Comparison of ENCODE assay signal across 14 cellular contexts in the genomic region with DNA sequence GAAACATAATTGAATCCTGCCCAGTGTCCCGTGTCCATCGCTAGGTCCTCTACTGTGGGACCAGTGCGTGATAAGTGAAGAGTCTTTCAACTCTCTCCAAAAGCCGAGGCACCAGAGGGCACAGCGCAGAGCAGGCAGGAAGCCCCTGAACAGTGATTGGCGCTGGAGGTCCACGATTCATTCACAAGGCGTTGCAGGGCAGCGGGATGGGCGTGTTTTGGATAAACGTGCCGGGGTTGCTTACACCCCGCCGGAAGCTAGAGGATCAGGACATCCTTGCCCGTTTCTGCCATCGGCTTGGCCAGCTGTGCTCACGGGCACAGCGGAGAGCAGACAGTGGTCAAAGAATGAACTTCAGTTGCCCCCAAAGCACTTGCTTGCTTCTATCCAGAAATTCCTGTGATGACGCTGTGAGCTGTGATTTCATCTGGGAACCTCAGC.
DNase-seq lines count a peak whose midpoint lies in the region; TF ChIP-seq lines count a peak whose summit lies in the region.
"Had no signal": no experiment of that assay in that cellular context is flagged by ENCODE, and none has a peak within 500 bp of the region (broad histone marks: within the 10 kb centered on the region; RNA-seq: fewer than 3 reads in every experiment).

No MANE protein-coding gene starts in this region.

- DNase-seq in ELF-1 (ENCODE audit: low read depth, low spot score) = peak; percentile 17
- DNase-seq in M059J (ENCODE audit: low read depth) = peak; percentile 3
- no peak for DNase-seq in brain microvascular endothelial cell
- DNase-seq in trophoblast cell = no peak
- DNase-seq in DMS153 (lab: John Stamatoyannopoulos, UW) = no peak
- DNase-seq in tibial nerve (ENCODE audit: low spot score in 2 of 2) = no peak
- no peak for DNase-seq in activated CD4-positive, alpha-beta T cell treated with anti-CD3 and anti-CD28 coated beads, Interleukin-2, amount 50 U/mL, for 4 hours
- no peak for DNase-seq in dorsolateral prefrontal cortex
- DNase-seq: BE2C; caudate nucleus; NCI-H187 treated with DMSO at 0.1 percent for 48 hours; Right ventricle myocardium superior; stimulated activated CD4-positive, alpha-beta T cell treated with anti-CD3 and anti-CD28 coated beads, Interleukin-2, amount 100 ng/mL, for 48 hours had no signal

- H3K79me2 ChIP-seq in trophoblast cell (ENCODE audit: control insufficient read depth, insufficient read depth, low read length, poor library complexity) = no peaks in the 10 kb centered on the region
- H3K79me2 ChIP-seq: parathyroid adenoma had no signal

- peak overlapping the region; percentile 41 for H3K4me3 ChIP-seq in brain microvascular endothelial cell (ENCODE audit: low read depth, low read length)
- no peak overlapping the region for H3K4me3 ChIP-seq in trophoblast cell (ENCODE audit: low read depth, low read length)
- H3K4me3 ChIP-seq in tibial nerve = no peak overlapping the region
- no peak overlapping the region for H3K4me3 ChIP-seq in dorsolateral prefrontal cortex

- H4K91ac ChIP-seq in trophoblast cell (ENCODE audit: low read depth, low read length) = no peak overlapping the region

- H3K27me3 ChIP-seq in brain microvascular endothelial cell (replicated peaks) = no peaks in the 10 kb centered on the region
- no peaks in the 10 kb centered on the region for H3K27me3 ChIP-seq in trophoblast cell (ENCODE audit: insufficient read depth, low read length)
- H3K27me3 ChIP-seq in tibial nerve = peaks cover 0 to 6% of the 10 kb centered on the region in 2 donors
- H3K27me3 ChIP-seq in dorsolateral prefrontal cortex = peaks cover 0 to 13% (median 0%) of the 10 kb centered on the region in 45 donors
- H3K27me3 ChIP-seq: BE2C had no signal

- no peaks in the 10 kb centered on the region for H3K9me3 ChIP-seq in trophoblast cell (ENCODE audit: insufficient read depth, low read depth, low read length)
- no peaks in the 10 kb centered on the region for H3K9me3 ChIP-seq in tibial nerve
- H3K9me3 ChIP-seq: BE2C had no signal

- TF ChIP-seq POLR2A in tibial nerve (IDR thresholded peaks at IDR 0.05) = no peak

- no peak overlapping the region for H2AFZ ChIP-seq in trophoblast cell (ENCODE audit: insufficient read depth, low read length, poor library complexity)
- H2AFZ ChIP-seq: parathyroid adenoma had no signal

- TF ChIP-seq EP300 in tibial nerve (IDR thresholded peaks at IDR 0.05) = no peak

- intact Hi-C loops in dorsolateral prefrontal cortex (cut with DNase I) = no loop called here

- H4K8ac ChIP-seq in trophoblast cell (ENCODE audit: low read depth, low read length) = no peak overlapping the region

- H3K27ac ChIP-seq in brain microvascular endothelial cell (peak overlapping the region; percentile 54), trophoblast cell (ENCODE audit: low read depth, low read length) (peak overlapping the region; percentile 27), tibial nerve (no peak overlapping the region), dorsolateral prefrontal cortex (no peak overlapping the region)
- H3K27ac ChIP-seq: parathyroid adenoma had no signal

- H3K36me3 ChIP-seq in brain microvascular endothelial cell (replicated peaks) (no peaks in the 10 kb centered on the region), trophoblast cell (ENCODE audit: control insufficient read depth in 1 of 2, insufficient read depth in 2 of 2, low read length in 2 of 2) (no peaks in the 10 kb centered on the region), tibial nerve (no peaks in the 10 kb centered on the region)
- H3K36me3 ChIP-seq: BE2C had no signal

- no peak overlapping the region for H3K4ac ChIP-seq in trophoblast cell (ENCODE audit: low read depth, low read length)

- WGBS in trophoblast cell (ENCODE audit: extremely low coverage, insufficient coverage, insufficient read length) = no CpG with 5 or more reads among the region's 19 CpGs
- WGBS in tibial nerve, 2 donors = 91 to 93% methylated on average over 19 of the region's 19 CpGs

- TF ChIP-seq CTCF in brain microvascular endothelial cell (IDR thresholded peaks at IDR 0.05; ENCODE audit: low read depth, low read length, missing control alignments) (no peak), tibial nerve (IDR thresholded peaks at IDR 0.05) (no peak), dorsolateral prefrontal cortex (IDR thresholded peaks at IDR 0.05 in 54 of 56, conservative IDR thresholded peaks at IDR 0.05 in 2 of 56; ENCODE audit: low read depth in 1 of 56, partially characterized antibody in 56 of 56) (no peak)

- no peak overlapping the region for H3K14ac ChIP-seq in trophoblast cell (ENCODE audit: low read length)

- H3K23ac ChIP-seq in trophoblast cell (ENCODE audit: low read length) = no peak overlapping the region

- H3K9ac ChIP-seq in trophoblast cell (ENCODE audit: low read length) = no peak overlapping the region
- H3K9ac ChIP-seq: parathyroid adenoma had no signal

- no peak overlapping the region for H2AK5ac ChIP-seq in trophoblast cell (ENCODE audit: low read length)

- no peak overlapping the region for H2BK5ac ChIP-seq in trophoblast cell (ENCODE audit: low read depth, low read length, poor library complexity)

- in situ Hi-C loops in brain microvascular endothelial cell (cut with HindIII; ENCODE audit: low pct_ligation_motif_present, low sequenced_read_pairs) = no loop called here

- H2BK12ac ChIP-seq in trophoblast cell (ENCODE audit: low read length) = no peak overlapping the region

- peaks cover 2% of the 10 kb centered on the region for H3K79me1 ChIP-seq in trophoblast cell (ENCODE audit: low read length)

- no peak overlapping the region for H4K12ac ChIP-seq in trophoblast cell (ENCODE audit: low read depth, low read length)

- H3K18ac ChIP-seq in trophoblast cell (ENCODE audit: low read length) = no peak overlapping the region

- no peak overlapping the region for H3K4me2 ChIP-seq in trophoblast cell (ENCODE audit: low read length)

- peak overlapping the region; percentile 8 for H2BK120ac ChIP-seq in trophoblast cell (ENCODE audit: insufficient read depth, low read length, poor library complexity)

- peaks cover 5 to 12% of the 10 kb centered on the region in 2 experiments for H3K4me1 ChIP-seq in trophoblast cell (ENCODE audit: control insufficient read depth in 1 of 2, insufficient read depth in 2 of 2, low read length in 2 of 2)
- peaks cover 0 to 9% (median under 1%) of the 10 kb centered on the region in 4 donors for H3K4me1 ChIP-seq in tibial nerve
- H3K4me1 ChIP-seq: BE2C, parathyroid adenoma had no signal

Comparison
In these comparisons a context has a peak if more than half of its experiments do, and no peak if none do; other contexts are left out.
1. DNase-seq: peak in ELF-1 (single experiment) and M059J (single experiment); none in brain microvascular endothelial cell (single experiment), trophoblast cell (0 of 2), DMS153 (single experiment), tibial nerve (0 of 2), activated CD4-positive, alpha-beta T cell treated with anti-CD3 and anti-CD28 coated beads, Interleukin-2, amount 50 U/mL, for 4 hours (0 of 2) and dorsolateral prefrontal cortex (0 of 10).
2. H3K27ac ChIP-seq: peak in brain microvascular endothelial cell (single experiment) and trophoblast cell (single experiment); none in tibial nerve (0 of 4) and dorsolateral prefrontal cortex (0 of 59).